ENCODE assay signal across 8 cellular contexts in the genomic region with DNA sequence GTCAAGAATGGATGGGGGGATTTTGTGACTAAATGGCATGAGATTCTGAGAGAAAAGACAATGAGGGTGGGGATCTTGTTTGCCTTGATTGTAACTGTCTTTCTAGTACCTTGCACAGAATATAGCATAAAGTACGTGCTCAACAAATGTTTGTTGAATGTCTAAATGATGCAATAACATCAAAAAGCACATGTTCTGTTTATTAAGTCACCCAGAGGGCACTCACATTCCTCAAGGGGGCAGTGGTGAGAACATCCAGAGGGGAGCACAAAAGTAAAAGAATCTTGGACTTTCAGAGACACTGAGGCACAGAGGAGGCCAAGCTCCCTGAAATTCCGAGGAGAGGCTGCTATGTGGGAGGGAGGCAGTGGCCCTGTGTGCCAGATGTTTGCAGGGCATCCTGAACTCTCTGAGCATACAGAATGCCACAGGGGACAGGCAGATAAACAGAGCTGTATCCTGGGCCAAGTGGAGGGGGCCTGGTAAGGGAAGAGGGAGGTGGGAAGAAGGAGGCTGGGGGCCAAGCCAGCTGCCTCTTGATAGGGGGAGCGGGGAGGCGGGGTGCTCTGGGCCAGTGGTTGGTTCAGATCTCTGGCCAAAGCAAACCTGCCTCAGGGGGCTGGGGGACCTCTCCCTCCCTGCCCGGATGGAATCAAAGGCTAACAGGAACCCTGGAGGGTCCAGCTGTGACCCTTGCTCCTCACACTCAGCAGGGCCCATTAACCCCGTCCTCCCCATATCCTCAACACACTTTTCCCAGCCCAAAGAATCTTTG. TPM values are rescaled to one million over a fixed set of nuclear protein-coding genes. Genes with fewer than 3 reads are reported as not detected.
DNase-seq lines count a peak whose midpoint lies in the region; ATAC-seq and TF ChIP-seq lines count a peak whose summit lies in the region.

No MANE protein-coding gene starts in this region.

- peak in 1 of 2 donors; percentile 32 for ATAC-seq in gastrocnemius medialis

- CTCF ChIA-PET in Calu3 (lab: Charles Lee) = interaction anchor here (0.7 kb wide), 1 partner anchor 110 kb away, joined by 4 read pairs; no protein-coding TSS in a partner anchor

- no peak overlapping the region for H3K4me3 Mint-ChIP-seq in Calu3 (ENCODE audit: low read depth, unreplicated experiment)

- H3K36me3 ChIP-seq in gastrocnemius medialis = no peaks in the 10 kb centered on the region

- no peaks in the 10 kb centered on the region for H3K36me3 Mint-ChIP-seq in Calu3 (ENCODE audit: insufficient read depth, unreplicated experiment)

- peak; percentile 47 for DNase-seq in Calu3
- peak; percentile 21 to 22 for DNase-seq in activated CD4-positive, alpha-beta T cell treated with anti-CD3 and anti-CD28 coated beads, Interleukin-2, amount 50 U/mL, for 4 hours
- peak; percentile 56 for DNase-seq in fibroblast of villous mesenchyme (ENCODE audit: low read depth)
- DNase-seq in gastrocnemius medialis = no peak
- DNase-seq in NCI-H748 (lab: John Stamatoyannopoulos, UW; ENCODE audit: unreplicated experiment) = no peak
- DNase-seq in KG1 (lab: John Stamatoyannopoulos, UW) = no peak
- DNase-seq in lower leg skin (ENCODE audit: low spot score in 2 of 2) = no peak

- peak overlapping the region; percentile 63 for H3K27ac Mint-ChIP-seq in Calu3 (ENCODE audit: unreplicated experiment)

- peaks cover 29 to 32% of the 10 kb centered on the region in 2 donors for H3K4me1 ChIP-seq in gastrocnemius medialis

- intact Hi-C loops in Calu3 (cut with micrococcal nuclease; ENCODE audit: unreplicated experiment) (loop anchor here (10.0 kb wide), 1 partner anchor 306 kb away; no protein-coding TSS in a partner anchor), gastrocnemius medialis (cut with DNase I; ENCODE audit: low total_unique reads) (no loop called here), lower leg skin (cut with DNase I; ENCODE audit: low total_unique reads) (loop anchor here (5.0 to 10.0 kb wide), 2 partner anchors 86 to 143 kb away; a partner anchor contains a TSS)

- in situ Hi-C loops in gastrocnemius medialis (cut with MboI; ENCODE audit: low sequenced_read_pairs in 4 of 4) = loop anchor here in 2 of 4 donors (10.0 kb wide), 3 partner anchors 76 to 146 kb away; a partner anchor contains a TSS

- no peaks in the 10 kb centered on the region for H3K27me3 ChIP-seq in gastrocnemius medialis

- H3K4me1 Mint-ChIP-seq in Calu3 (ENCODE audit: low read depth, unreplicated experiment) = peaks cover 12% of the 10 kb centered on the region

- H3K27me3 Mint-ChIP-seq in Calu3 (ENCODE audit: unreplicated experiment) = peaks cover 69% of the 10 kb centered on the region

- BruUV-seq in Calu3 (replicated peaks; lab: Mats Ljungman, UMichigan) = no TSS peak

- peak; percentile 15; the same call in 1 of the 2 replicates for TF ChIP-seq RAD21 in Ishikawa (IDR thresholded peaks at IDR 0.05; ENCODE audit: low read depth)

- 20 to 25% methylated on average over 6 of the region's 6 CpGs for WGBS in lower leg skin, 2 donors

- no peaks in the 10 kb centered on the region for H3K9me3 Mint-ChIP-seq in Calu3 (ENCODE audit: low read depth, unreplicated experiment)

- TF ChIP-seq POLR2A in gastrocnemius medialis (IDR thresholded peaks at IDR 0.05) (no peak), lower leg skin (IDR thresholded peaks at IDR 0.05) (no peak)

- peak; percentile 53 for TF ChIP-seq EP300 in Ishikawa (IDR thresholded peaks at IDR 0.05; ENCODE audit: borderline replicate concordance)

- no peak overlapping the region for H3K27ac ChIP-seq in gastrocnemius medialis

- TF ChIP-seq CTCF in Calu3 (IDR thresholded peaks at IDR 0.05; ENCODE audit: unreplicated experiment) = peak; percentile 57
- TF ChIP-seq CTCF in fibroblast of villous mesenchyme (IDR thresholded peaks at IDR 0.05; ENCODE audit: insufficient read depth, low read depth, low read length) = peak; percentile 57
- peak in 4 of 5 experiments; percentile 28 to 61 (median 30) for TF ChIP-seq CTCF in gastrocnemius medialis (IDR thresholded peaks at IDR 0.05 in 4 of 5, conservative IDR thresholded peaks at IDR 0.05 in 1 of 5)
- TF ChIP-seq CTCF in lower leg skin (IDR thresholded peaks at IDR 0.05) = no peak

- no peak overlapping the region for H3K4me3 ChIP-seq in fibroblast of villous mesenchyme (ENCODE audit: low read depth, low read length)
- no peak overlapping the region for H3K4me3 ChIP-seq in gastrocnemius medialis
- H3K4me3 ChIP-seq in lower leg skin (ENCODE audit: low read depth, poor library complexity, severe bottlenecking) = no peak overlapping the region

- no peaks in the 10 kb centered on the region for H3K9me3 ChIP-seq in gastrocnemius medialis

TF ChIP-seq in Ishikawa, 13 proteins besides CTCF, POLR2A, EP300 and RAD21:
- peak; percentile 34 for TF ChIP-seq TEAD4 (IDR thresholded peaks at IDR 0.05)
- peak; percentile 45 for TF ChIP-seq NFIC (IDR thresholded peaks at IDR 0.05)
- TF ChIP-seq, protein P1, sequence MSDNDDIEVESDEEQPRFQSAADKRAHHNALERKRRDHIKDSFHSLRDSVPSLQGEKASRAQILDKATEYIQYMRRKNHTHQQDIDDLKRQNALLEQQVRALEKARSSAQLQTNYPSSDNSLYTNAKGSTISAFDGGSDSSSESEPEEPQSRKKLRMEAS (IDR thresholded peaks at IDR 0.05) = peak; percentile 90
- TF ChIP-seq, protein P2, sequence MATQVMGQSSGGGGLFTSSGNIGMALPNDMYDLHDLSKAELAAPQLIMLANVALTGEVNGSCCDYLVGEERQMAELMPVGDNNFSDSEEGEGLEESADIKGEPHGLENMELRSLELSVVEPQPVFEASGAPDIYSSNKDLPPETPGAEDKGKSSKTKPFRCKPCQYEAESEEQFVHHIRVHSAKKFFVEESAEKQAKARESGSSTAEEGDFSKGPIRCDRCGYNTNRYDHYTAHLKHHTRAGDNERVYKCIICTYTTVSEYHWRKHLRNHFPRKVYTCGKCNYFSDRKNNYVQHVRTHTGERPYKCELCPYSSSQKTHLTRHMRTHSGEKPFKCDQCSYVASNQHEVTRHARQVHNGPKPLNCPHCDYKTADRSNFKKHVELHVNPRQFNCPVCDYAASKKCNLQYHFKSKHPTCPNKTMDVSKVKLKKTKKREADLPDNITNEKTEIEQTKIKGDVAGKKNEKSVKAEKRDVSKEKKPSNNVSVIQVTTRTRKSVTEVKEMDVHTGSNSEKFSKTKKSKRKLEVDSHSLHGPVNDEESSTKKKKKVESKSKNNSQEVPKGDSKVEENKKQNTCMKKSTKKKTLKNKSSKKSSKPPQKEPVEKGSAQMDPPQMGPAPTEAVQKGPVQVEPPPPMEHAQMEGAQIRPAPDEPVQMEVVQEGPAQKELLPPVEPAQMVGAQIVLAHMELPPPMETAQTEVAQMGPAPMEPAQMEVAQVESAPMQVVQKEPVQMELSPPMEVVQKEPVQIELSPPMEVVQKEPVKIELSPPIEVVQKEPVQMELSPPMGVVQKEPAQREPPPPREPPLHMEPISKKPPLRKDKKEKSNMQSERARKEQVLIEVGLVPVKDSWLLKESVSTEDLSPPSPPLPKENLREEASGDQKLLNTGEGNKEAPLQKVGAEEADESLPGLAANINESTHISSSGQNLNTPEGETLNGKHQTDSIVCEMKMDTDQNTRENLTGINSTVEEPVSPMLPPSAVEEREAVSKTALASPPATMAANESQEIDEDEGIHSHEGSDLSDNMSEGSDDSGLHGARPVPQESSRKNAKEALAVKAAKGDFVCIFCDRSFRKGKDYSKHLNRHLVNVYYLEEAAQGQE (IDR thresholded peaks at IDR 0.05; ENCODE audit: low read depth) = no peak
- 0 out of 2 replicates have a peak, but pooled peaks have one; percentile 38 for TF ChIP-seq TAF1 (IDR thresholded peaks at IDR 0.05; ENCODE audit: low read depth)
- peak; percentile 50 for TF ChIP-seq TCF12 (IDR thresholded peaks at IDR 0.05; ENCODE audit: low read depth)
- TF ChIP-seq, protein P3, sequence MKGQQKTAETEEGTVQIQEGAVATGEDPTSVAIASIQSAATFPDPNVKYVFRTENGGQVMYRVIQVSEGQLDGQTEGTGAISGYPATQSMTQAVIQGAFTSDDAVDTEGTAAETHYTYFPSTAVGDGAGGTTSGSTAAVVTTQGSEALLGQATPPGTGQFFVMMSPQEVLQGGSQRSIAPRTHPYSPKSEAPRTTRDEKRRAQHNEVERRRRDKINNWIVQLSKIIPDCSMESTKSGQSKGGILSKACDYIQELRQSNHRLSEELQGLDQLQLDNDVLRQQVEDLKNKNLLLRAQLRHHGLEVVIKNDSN (IDR thresholded peaks at IDR 0.05) = no peak
- TF ChIP-seq ZBTB7A (IDR thresholded peaks at IDR 0.05; ENCODE audit: low read depth) = 0 out of 2 replicates have a peak, but pooled peaks have one; percentile 46
- no peak for TF ChIP-seq EGR1 (IDR thresholded peaks at IDR 0.05)
- TF ChIP-seq CEBPB (IDR thresholded peaks at IDR 0.05) = peak; percentile 57; the same call in 1 of the 2 replicates
- TF ChIP-seq FOXM1 (IDR thresholded peaks at IDR 0.05; ENCODE audit: borderline replicate concordance, low read depth) = no peak
- TF ChIP-seq CREB1 (IDR thresholded peaks at IDR 0.05; ENCODE audit: low read depth) = no peak
- TF ChIP-seq YY1 (IDR thresholded peaks at IDR 0.05; ENCODE audit: low read depth) = no peak

RNA-seq across cellular contexts. Expression of a gene that starts 6.5 kb away (rescaled TPM):
- total RNA-seq in Calu3 (2022) (not detected in 2 replicates), fibroblast of villous mesenchyme (not detected in 2 replicates), gastrocnemius medialis (100 to 1,000 TPM; 281 to 710 (median 413) TPM), lower leg skin (1 to 10 TPM; 1.1 to 5.8 (median 5.0) TPM)

RNA-seq across cellular contexts. Expression of a gene that starts 10.7 kb away (rescaled TPM):
- 31.6 and 33.9 TPM in 2 replicates for total RNA-seq in Calu3 (2022)
- total RNA-seq in fibroblast of villous mesenchyme = 13.9 and 14.7 TPM in 2 replicates
- 10 to 100 TPM in 1 of 4 donors, 1 to 10 TPM in 3; 3.4 to 12.8 (median 8.7) TPM for total RNA-seq in gastrocnemius medialis
- 10 to 100 TPM; 44.5 to 74.5 (median 54.9) TPM for total RNA-seq in lower leg skin

RNA-seq across cellular contexts. Expression of a gene that starts 27.7 kb away (rescaled TPM):
- total RNA-seq in Calu3 (2022) = not detected in 2 replicates
- not detected in 2 replicates for total RNA-seq in fibroblast of villous mesenchyme
- not detected for total RNA-seq in gastrocnemius medialis
- under 1 TPM in 1 of 4 donors, not detected in 3; 0.12 TPM for total RNA-seq in lower leg skin

RNA-seq across cellular contexts. Expression of a gene that starts 39.1 kb away (rescaled TPM):
- total RNA-seq in Calu3 (2022) = not detected in 2 replicates
- total RNA-seq in fibroblast of villous mesenchyme = under 0.01 TPM in 1 of 2 replicates, not detected in the other
- not detected for total RNA-seq in gastrocnemius medialis
- not detected for total RNA-seq in lower leg skin

RNA-seq across cellular contexts. Expression of a gene that starts 42.3 kb away (rescaled TPM):
- not detected in 2 replicates for total RNA-seq in Calu3 (2022)
- not detected in 2 replicates for total RNA-seq in fibroblast of villous mesenchyme
- total RNA-seq in gastrocnemius medialis = under 1 TPM in 2 of 4 donors, not detected in 2; 0.07 to 0.47 TPM
- total RNA-seq in lower leg skin = under 1 TPM in 1 of 4 donors, not detected in 3; 0.32 TPM

Comparison
In these comparisons a context has a peak if more than half of its experiments do, and no peak if none do; other contexts are left out.
1. DNase-seq: peak in Calu3 (single experiment), activated CD4-positive, alpha-beta T cell treated with anti-CD3 and anti-CD28 coated beads, Interleukin-2, amount 50 U/mL, for 4 hours (2 of 2) and fibroblast of villous mesenchyme (single experiment); none in gastrocnemius medialis (0 of 2), NCI-H748 (single experiment), KG1 (single experiment) and lower leg skin (0 of 2).
2. CTCF ChIP-seq: peak in Calu3 (single experiment), fibroblast of villous mesenchyme (single experiment) and gastrocnemius medialis (4 of 5); none in lower leg skin (0 of 3).
3. RNA of a gene that starts 6.5 kb away (total RNA-seq): 281 to 710 TPM in gastrocnemius medialis; 1.1 to 5.8 TPM in lower leg skin, not detected in Calu3 and not detected in fibroblast of villous mesenchyme; every median in the first group is over 10 times any median in the second.